11 cellular contexts compared by ENCODE assay signal in the genomic region with DNA sequence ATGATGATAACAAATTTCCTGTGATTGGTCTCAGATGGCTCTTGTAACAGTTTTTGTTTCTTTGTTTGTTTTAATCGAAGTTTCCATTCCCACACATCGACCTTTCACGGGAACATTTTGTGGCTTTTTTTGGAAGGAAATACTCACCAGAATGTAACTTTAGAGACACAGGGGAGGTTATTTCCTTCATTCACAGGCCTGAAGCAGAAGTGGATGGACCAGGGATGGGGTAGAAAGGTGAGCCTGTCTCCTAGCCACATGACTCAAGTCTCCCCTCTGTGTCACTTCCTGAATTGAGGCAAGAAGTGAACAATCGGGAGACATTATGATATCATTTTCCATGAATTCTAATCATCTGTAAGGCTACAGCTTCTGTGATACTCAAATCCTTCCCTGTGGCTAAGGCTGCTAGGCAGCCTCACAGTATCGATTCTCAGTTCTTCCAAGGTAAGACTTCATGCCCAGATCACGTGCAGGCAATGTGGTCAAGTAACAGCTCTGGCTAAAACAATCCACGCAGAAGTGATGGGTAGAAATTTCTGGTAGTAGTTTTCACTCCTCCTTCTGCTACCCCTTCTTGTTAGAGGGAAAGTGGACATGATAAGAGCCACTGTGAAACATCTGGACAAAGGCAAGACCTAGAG.
DNase-seq lines count a peak whose midpoint lies in the region; ATAC-seq and TF ChIP-seq lines count a peak whose summit lies in the region.
"Had no signal": no experiment of that assay in that cellular context is flagged by ENCODE, and none has a peak within 500 bp of the region (broad histone marks: within the 10 kb centered on the region; RNA-seq: fewer than 3 reads in every experiment).

No MANE protein-coding gene starts in this region.

- peaks cover 55% of the 10 kb centered on the region for H3K4me1 Mint-ChIP-seq in neural progenitor cell
- H3K4me1 Mint-ChIP-seq: CD14-positive monocyte had no signal

- H3K9ac ChIP-seq in neural progenitor cell, result no peak overlapping the region

- H2AFZ ChIP-seq in neural progenitor cell (replicated peaks), result no peak overlapping the region

- H3K27me3 Mint-ChIP-seq in neural progenitor cell (ENCODE audit: insufficient read depth, low read depth), result no peaks in the 10 kb centered on the region

- peaks cover 24% of the 10 kb centered on the region for H3K79me2 ChIP-seq in neural progenitor cell (ENCODE audit: low read depth)

- peaks cover 26% of the 10 kb centered on the region for H3F3A ChIP-seq in neural progenitor cell (ENCODE audit: low read depth)

- peak overlapping the region; percentile 98 for H3K27ac Mint-ChIP-seq in neural progenitor cell
- H3K27ac Mint-ChIP-seq: CD14-positive monocyte had no signal

- TF ChIP-seq CTCF in dorsolateral prefrontal cortex (IDR thresholded peaks at IDR 0.05 in 54 of 56, conservative IDR thresholded peaks at IDR 0.05 in 2 of 56; ENCODE audit: low read depth in 1 of 56, partially characterized antibody in 56 of 56) (no peak), neural progenitor cell (IDR thresholded peaks at IDR 0.05) (no peak)

- peaks cover 28% of the 10 kb centered on the region for H3K4me1 ChIP-seq in neural progenitor cell

- DNase-seq in AG08395 (ENCODE audit: low spot score), result peak; percentile 4
- peak; percentile 24 for DNase-seq in RKO (ENCODE audit: low spot score)
- DNase-seq in dorsolateral prefrontal cortex, result no peak
- no peak for DNase-seq in neural progenitor cell (ENCODE audit: low spot score)
- no peak for DNase-seq in NCI-H1417 (lab: John Stamatoyannopoulos, UW)
- DNase-seq: left cardiac atrium, MG63 had no signal

- no peaks in the 10 kb centered on the region for H3K9me3 ChIP-seq in neural progenitor cell (ENCODE audit: low read depth)
- H3K9me3 ChIP-seq: MG63 had no signal

- H3K27ac ChIP-seq in dorsolateral prefrontal cortex, result peak overlapping the region in 55 of 59 donors; percentile 0 to 81 (median 66)
- peak overlapping the region; percentile 13 for H3K27ac ChIP-seq in neural progenitor cell

- peaks cover 14% of the 10 kb centered on the region for H3K9me3 Mint-ChIP-seq in neural progenitor cell

- H3K4me2 ChIP-seq in neural progenitor cell, result no peak overlapping the region

- H3K36me3 Mint-ChIP-seq in neural progenitor cell, result no peaks in the 10 kb centered on the region
- H3K36me3 Mint-ChIP-seq: CD14-positive monocyte had no signal

- intact Hi-C loops in dorsolateral prefrontal cortex (cut with DNase I), result no loop called here

- no peaks in the 10 kb centered on the region for H4K20me1 ChIP-seq in neural progenitor cell (ENCODE audit: low read depth)

- peak overlapping the region in 2 of 59 donors; percentile 10 to 31 for H3K4me3 ChIP-seq in dorsolateral prefrontal cortex
- H3K4me3 ChIP-seq in neural progenitor cell, result no peak overlapping the region
- H3K4me3 ChIP-seq: MG63 had no signal

- peak overlapping the region; percentile 62 for H3K4me3 Mint-ChIP-seq in neural progenitor cell
- H3K4me3 Mint-ChIP-seq: CD14-positive monocyte had no signal

- no peaks in the 10 kb centered on the region for H3K36me3 ChIP-seq in neural progenitor cell
- H3K36me3 ChIP-seq: MG63 had no signal

- H3K27me3 ChIP-seq in dorsolateral prefrontal cortex (no peaks in the 10 kb centered on the region), neural progenitor cell (no peaks in the 10 kb centered on the region)
- H3K27me3 ChIP-seq: MG63 had no signal

- no peak for ATAC-seq in GM18907 (IDR thresholded peaks at IDR 0.05; ENCODE audit: unreplicated experiment)
- ATAC-seq in HG03457 (IDR thresholded peaks at IDR 0.05; ENCODE audit: unreplicated experiment), result no peak
- ATAC-seq in GM19455 (IDR thresholded peaks at IDR 0.05; ENCODE audit: unreplicated experiment), result no peak

Comparison
In these comparisons a context has a peak if more than half of its experiments do, and no peak if none do; other contexts are left out.
1. DNase-seq: peak in AG08395 (single experiment) and RKO (single experiment); none in dorsolateral prefrontal cortex (0 of 10), neural progenitor cell (single experiment) and NCI-H1417 (0 of 3).